In the genomic region with DNA sequence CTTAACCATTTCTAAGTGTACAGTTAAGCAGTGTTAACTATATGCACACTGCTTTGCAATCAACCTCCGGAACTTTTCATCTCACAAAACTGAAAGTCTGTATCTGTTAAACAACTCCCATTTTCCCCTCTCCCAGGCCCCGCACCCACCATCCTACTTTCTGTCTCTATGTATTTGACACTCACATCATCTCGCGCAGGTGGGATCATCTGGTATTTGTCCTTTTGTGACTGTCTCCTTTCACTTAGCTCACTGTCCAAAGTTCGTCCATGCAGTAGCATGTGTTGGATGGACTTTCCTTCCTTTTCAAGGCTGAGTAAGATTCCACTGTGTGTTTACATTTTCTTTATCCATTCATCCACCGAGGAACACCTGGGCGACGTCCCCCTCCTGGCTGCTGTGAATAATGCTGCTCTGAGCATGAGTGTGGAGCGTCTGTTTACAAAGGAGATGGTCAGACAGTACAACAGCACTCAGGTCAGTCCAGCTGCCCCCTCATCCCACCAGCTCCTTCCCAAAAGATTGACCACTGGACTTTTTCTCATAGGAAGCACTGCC, we compare ENCODE assay signal across 19 cellular contexts. TPM values are rescaled to one million over a fixed set of nuclear protein-coding genes. Genes with fewer than 3 reads are reported as not detected.
DNase-seq lines count a peak whose midpoint lies in the region; ATAC-seq, FAIRE-seq and TF ChIP-seq lines count a peak whose summit lies in the region.
"Had no signal": no experiment of that assay in that cellular context is flagged by ENCODE, and none has a peak within 500 bp of the region (broad histone marks: within the 10 kb centered on the region; RNA-seq: fewer than 3 reads in every experiment).

No MANE protein-coding gene starts in this region.

- H3K27ac Mint-ChIP-seq in stimulated activated effector memory CD8-positive, alpha-beta T cell treated with anti-CD3 and anti-CD28 coated beads, Interleukin-12 subunit alpha, Interleukin-12 subunit beta, amount 100 ng/mL, for 72 hours, result peak overlapping the region; percentile 39

- intact Hi-C loops in Panc1 (cut with micrococcal nuclease; ENCODE audit: unreplicated experiment), result no loop called here

- H3K36me3 Mint-ChIP-seq in stimulated activated effector memory CD8-positive, alpha-beta T cell treated with anti-CD3 and anti-CD28 coated beads, Interleukin-12 subunit alpha, Interleukin-12 subunit beta, amount 100 ng/mL, for 72 hours, result peaks cover 11% of the 10 kb centered on the region

- POLR2A ChIA-PET in SK-N-SH (lab: Yijun Ruan, JAX) (no interaction called here), Panc1 (lab: Charles Lee) (no interaction called here)

- H3K4me3 Mint-ChIP-seq in stimulated activated effector memory CD8-positive, alpha-beta T cell treated with anti-CD3 and anti-CD28 coated beads, Interleukin-12 subunit alpha, Interleukin-12 subunit beta, amount 100 ng/mL, for 72 hours, result no peak overlapping the region
- H3K4me3 Mint-ChIP-seq: CD8-positive, alpha-beta memory T cell had no signal

- no peaks in the 10 kb centered on the region for H3K36me3 ChIP-seq in SK-N-SH (replicated peaks in 1 of 2; ENCODE audit: control insufficient read depth in 1 of 2, insufficient read depth in 2 of 2, low read length in 1 of 2)
- H3K36me3 ChIP-seq in Panc1 (ENCODE audit: control insufficient read depth, insufficient read depth, low read length), result no peaks in the 10 kb centered on the region

- TF ChIP-seq CTCF in SK-N-SH (IDR thresholded peaks at IDR 0.05), result no peak
- no peak for TF ChIP-seq CTCF in Panc1 (IDR thresholded peaks at IDR 0.05)

- no peaks in the 10 kb centered on the region for H3K9me3 Mint-ChIP-seq in stimulated activated effector memory CD8-positive, alpha-beta T cell treated with anti-CD3 and anti-CD28 coated beads, Interleukin-12 subunit alpha, Interleukin-12 subunit beta, amount 100 ng/mL, for 72 hours
- H3K9me3 Mint-ChIP-seq: CD8-positive, alpha-beta memory T cell had no signal

- TF ChIP-seq EP300 in SK-N-SH (IDR thresholded peaks at IDR 0.05; ENCODE audit: borderline replicate concordance in 1 of 2, low read depth in 1 of 2, low read length in 1 of 2), result no peak

- H3K79me2 ChIP-seq in SK-N-SH (ENCODE audit: insufficient read depth), result no peaks in the 10 kb centered on the region

- no peak overlapping the region for H3K4me2 ChIP-seq in SK-N-SH
- H3K4me2 ChIP-seq: BLaER1 had no signal

- no peaks in the 10 kb centered on the region for H3K9me2 ChIP-seq in SK-N-SH

- H3K4me1 ChIP-seq in SK-N-SH (ENCODE audit: control insufficient read depth in 1 of 2, insufficient read depth in 2 of 2, low read depth in 1 of 2, low read length in 1 of 2), result peaks cover 0 to 39% of the 10 kb centered on the region in 2 experiments; a peak in 2 of 4 replicates
- no peaks in the 10 kb centered on the region for H3K4me1 ChIP-seq in Panc1 (ENCODE audit: control insufficient read depth, insufficient read depth, low read length)
- H3K4me1 ChIP-seq: HAP-1 had no signal

- H3K4me1 Mint-ChIP-seq in stimulated activated effector memory CD8-positive, alpha-beta T cell treated with anti-CD3 and anti-CD28 coated beads, Interleukin-12 subunit alpha, Interleukin-12 subunit beta, amount 100 ng/mL, for 72 hours, result no peaks in the 10 kb centered on the region
- H3K4me1 Mint-ChIP-seq: CD8-positive, alpha-beta memory T cell had no signal

- H3K9ac ChIP-seq in SK-N-SH, result no peak overlapping the region
- H3K9ac ChIP-seq: BLaER1 had no signal

- H4K20me1 ChIP-seq in SK-N-SH (ENCODE audit: insufficient read depth), result no peaks in the 10 kb centered on the region
- H4K20me1 ChIP-seq: BLaER1 had no signal

- CTCF ChIA-PET in SK-N-SH (lab: Yijun Ruan, JAX), result interaction anchor here (1.1 kb wide), 1 partner anchor 27 kb away, joined by 3 read pairs; no protein-coding TSS in a partner anchor
- CTCF ChIA-PET in Panc1 (lab: Charles Lee), result no interaction called here

- TF ChIP-seq RAD21 in SK-N-SH (IDR thresholded peaks at IDR 0.05; ENCODE audit: low read length), result no peak

- DNase-seq in SK-N-SH, result no peak
- no peak for DNase-seq in Panc1 (ENCODE audit: low read depth, low spot score)
- peak; percentile 54 for DNase-seq in islet precursor cell
- DNase-seq in stimulated activated effector memory CD8-positive, alpha-beta T cell treated with anti-CD3 and anti-CD28 coated beads, Interleukin-12 subunit alpha, Interleukin-12 subunit beta, amount 100 ng/mL, for 72 hours (ENCODE audit: low spot score in 2 of 2), result no peak
- DNase-seq in activated naive CD4-positive, alpha-beta T cell treated with Interleukin-2 at 50 U/mL for 16 hours, result no peak
- no peak for DNase-seq in frontal cortex (ENCODE audit: low spot score in 2 of 2)
- no peak for DNase-seq in iPS-NIHi11 (ENCODE audit: low spot score)
- DNase-seq: CD8-positive, alpha-beta memory T cell; GF-D8; KG1; NCI-H1092 treated with DMSO at 0.1 percent for 48 hours; NCI-H1694 treated with DMSO at 0.1 percent for 48 hours; NCI-H2171; NCI-H82; SIG-M5 had no signal

- H3K27me3 ChIP-seq in SK-N-SH (ENCODE audit: insufficient read depth), result no peaks in the 10 kb centered on the region
- no peaks in the 10 kb centered on the region for H3K27me3 ChIP-seq in Panc1 (ENCODE audit: control insufficient read depth, insufficient read depth, low read length)
- H3K27me3 ChIP-seq: BLaER1 had no signal

- in situ Hi-C loops in Panc1 (cut with HindIII; ENCODE audit: low pct_unique_long_range_greater_than_20kb, low sequenced_read_pairs), result no loop called here

- H3K27ac ChIP-seq in SK-N-SH (ENCODE audit: low read depth in 2 of 2, low read length in 1 of 2) (no peak overlapping the region), Panc1 (ENCODE audit: low read length) (no peak overlapping the region)
- H3K27ac ChIP-seq: 22Rv1, BLaER1 had no signal

- peak; percentile 14; the same call in 1 of the 3 replicates for ATAC-seq in SK-N-SH treated with all-trans-retinoic acid at 6 μM for 48 hours
- ATAC-seq in Panc1, result 0 out of 2 replicates have a peak, but pooled peaks have one; percentile 40
- no peak for ATAC-seq in stimulated activated effector memory CD8-positive, alpha-beta T cell treated with anti-CD3 and anti-CD28 coated beads, Interleukin-12 subunit alpha, Interleukin-12 subunit beta, amount 100 ng/mL, for 72 hours

- no peak overlapping the region for H3K4me3 ChIP-seq in SK-N-SH (ENCODE audit: low read depth in 2 of 2, low read length in 1 of 2)
- no peak overlapping the region for H3K4me3 ChIP-seq in Panc1 (ENCODE audit: low read depth in 2 of 2, low read length in 2 of 2)
- H3K4me3 ChIP-seq: BLaER1, HAP-1 had no signal

- H3K9me3 ChIP-seq in SK-N-SH, result no peaks in the 10 kb centered on the region
- H3K9me3 ChIP-seq in Panc1 (ENCODE audit: control insufficient read depth, insufficient read depth, low read depth, low read length), result no peaks in the 10 kb centered on the region
- H3K9me3 ChIP-seq: BLaER1, HAP-1 had no signal

- H2AFZ ChIP-seq in SK-N-SH (ENCODE audit: low read depth), result no peak overlapping the region

- no peaks in the 10 kb centered on the region for H3F3A ChIP-seq in SK-N-SH (replicated peaks; ENCODE audit: insufficient read depth)

- BruUV-seq in Panc1 (replicated peaks; lab: Mats Ljungman, UMichigan), result no TSS peak

- FAIRE-seq in frontal cortex (lab: Jason Lieb, UNC), result no peak

- 94% methylated on average over 9 of the region's 9 CpGs for WGBS in SK-N-SH (ENCODE audit: low lambda C conversion rate)

TF ChIP-seq in SK-N-SH treated with all-trans-retinoic acid at 6 μM for 48 hours, 23 proteins besides CTCF, POLR2A, EP300 and RAD21 (continues in another document):
- TF ChIP-seq SNAI2 (CRISPR knock-in tag; IDR thresholded peaks at IDR 0.05), result no peak
- TF ChIP-seq TOX (CRISPR knock-in tag; IDR thresholded peaks at IDR 0.05; ENCODE audit: borderline replicate concordance), result no peak
- no peak for TF ChIP-seq ZC3H10 (CRISPR knock-in tag; IDR thresholded peaks at IDR 0.05)
- no peak for TF ChIP-seq BACH2 (CRISPR knock-in tag; IDR thresholded peaks at IDR 0.05; ENCODE audit: borderline replicate concordance)
- TF ChIP-seq ZNF70 (CRISPR knock-in tag; IDR thresholded peaks at IDR 0.05), result no peak
- TF ChIP-seq, protein P1, sequence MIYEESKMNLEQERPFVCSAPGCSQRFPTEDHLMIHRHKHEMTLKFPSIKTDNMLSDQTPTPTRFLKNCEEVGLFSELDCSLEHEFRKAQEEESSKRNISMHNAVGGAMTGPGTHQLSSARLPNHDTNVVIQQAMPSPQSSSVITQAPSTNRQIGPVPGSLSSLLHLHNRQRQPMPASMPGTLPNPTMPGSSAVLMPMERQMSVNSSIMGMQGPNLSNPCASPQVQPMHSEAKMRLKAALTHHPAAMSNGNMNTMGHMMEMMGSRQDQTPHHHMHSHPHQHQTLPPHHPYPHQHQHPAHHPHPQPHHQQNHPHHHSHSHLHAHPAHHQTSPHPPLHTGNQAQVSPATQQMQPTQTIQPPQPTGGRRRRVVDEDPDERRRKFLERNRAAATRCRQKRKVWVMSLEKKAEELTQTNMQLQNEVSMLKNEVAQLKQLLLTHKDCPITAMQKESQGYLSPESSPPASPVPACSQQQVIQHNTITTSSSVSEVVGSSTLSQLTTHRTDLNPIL (CRISPR knock-in tag; IDR thresholded peaks at IDR 0.05; ENCODE audit: low read depth), result no peak

TF ChIP-seq in SK-N-SH, 30 proteins besides CTCF, POLR2A, EP300 and RAD21:
- TF ChIP-seq TEAD4 (IDR thresholded peaks at IDR 0.05; ENCODE audit: borderline replicate concordance, insufficient read depth), result no peak

RNA-seq across cellular contexts. Expression of gene DCTD, which starts 39.8 kb away (rescaled TPM):
- 123 and 145 TPM in 2 replicates for polyA plus RNA-seq in SK-N-SH (2012; rRNA removed)
- 144 and 145 TPM in 2 replicates for polyA plus RNA-seq in SK-N-SH (2012; cell fraction: cytosol; rRNA removed)
- 170 and 193 TPM in 2 replicates for polyA plus RNA-seq in SK-N-SH (2012; cell fraction: nucleus; rRNA removed)
- total RNA-seq in Panc1 (2021; ENCODE audit: unreplicated experiment), result 77.0 TPM
- polyA plus RNA-seq in Panc1 (2012; ENCODE audit: insufficient read length), result 61.8 TPM
- 24.9 TPM for total RNA-seq in frontal cortex
